8 cellular contexts compared by ENCODE assay signal in the genomic region with DNA sequence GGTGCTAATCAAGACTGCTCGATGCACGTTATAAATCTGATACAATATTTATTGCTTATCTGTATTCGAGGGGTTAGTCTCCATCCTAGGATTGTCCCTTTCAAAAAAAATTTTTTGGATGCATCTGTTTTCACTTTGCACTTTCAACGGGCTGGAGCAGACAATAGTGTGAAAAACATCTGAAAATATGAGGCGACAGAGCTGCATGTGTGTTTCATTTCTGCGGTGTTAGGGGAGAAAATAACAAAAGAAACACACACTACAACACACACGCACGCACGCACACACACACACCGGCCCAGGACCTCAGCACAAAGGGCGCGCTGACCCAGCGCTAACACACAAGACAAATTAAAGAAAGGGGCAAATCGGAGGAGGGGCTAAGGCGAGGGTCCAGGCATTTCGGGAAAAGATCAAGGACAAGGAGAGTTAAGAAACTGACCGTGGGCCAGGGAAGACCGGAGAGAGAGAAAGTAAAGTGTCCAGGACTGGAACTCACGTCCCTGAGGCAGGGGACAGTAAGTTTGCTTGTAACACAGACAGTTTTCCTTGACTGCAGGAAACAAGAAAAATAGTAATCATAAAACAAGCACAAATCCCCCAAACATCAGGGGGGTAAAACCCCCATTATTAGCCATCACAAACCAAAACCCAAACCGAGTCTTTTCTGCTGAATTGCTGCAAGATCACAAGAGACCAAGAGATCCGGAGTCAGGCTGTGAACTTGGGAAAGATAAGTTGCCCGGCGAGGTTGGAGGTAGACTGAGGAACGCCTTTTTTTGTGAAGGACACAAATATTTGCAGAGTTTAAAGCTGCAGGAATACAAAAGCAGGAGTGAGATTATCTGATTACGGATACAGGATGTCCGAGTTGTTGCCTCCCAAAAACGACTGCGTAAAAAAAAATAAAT.
DNase-seq lines count a peak whose midpoint lies in the region; ATAC-seq lines count a peak whose summit lies in the region.

No MANE protein-coding gene starts in this region.

- H3K27me3 Mint-ChIP-seq in T-cell, result peaks cover 70 to 84% of the 10 kb centered on the region in 2 donors
- H3K27me3 Mint-ChIP-seq in immature natural killer cell (ENCODE audit: low read depth in 3 of 3), result peaks cover 21 to 55% (median 28%) of the 10 kb centered on the region in 3 donors

- no peaks in the 10 kb centered on the region for H3K9me3 Mint-ChIP-seq in T-cell
- H3K9me3 Mint-ChIP-seq in immature natural killer cell, result peaks cover 0 to 6% (median under 1%) of the 10 kb centered on the region in 6 donors

- peak; percentile 63 for DNase-seq in NCI-H1092 treated with DMSO at 0.1 percent for 48 hours (lab: John Stamatoyannopoulos, UW)
- DNase-seq in NCI-H1092 (lab: John Stamatoyannopoulos, UW), result no peak
- DNase-seq in T-cell, result no peak
- DNase-seq in immature natural killer cell, result no peak
- peak; percentile 22 for DNase-seq in stimulated activated CD8-positive, alpha-beta memory T cell treated with anti-CD3 and anti-CD28 coated beads, Interleukin-4, amount 100 ng/mL, for 48 hours
- DNase-seq in NCI-H1105 treated with DMSO at 0.1 percent for 48 hours (lab: John Stamatoyannopoulos, UW), result no peak
- DNase-seq in stimulated activated naive CD4-positive, alpha-beta T cell treated with Interleukin-2 at 50 U/mL for 16 hours (lab: John Stamatoyannopoulos, UW), result no peak
- DNase-seq in ureter (ENCODE audit: low spot score), result no peak

- H3K4me3 Mint-ChIP-seq in T-cell, result peak overlapping the region; percentile 22 to 65 (median 32)
- peak overlapping the region; percentile 7 to 73 (median 47) for H3K4me3 Mint-ChIP-seq in immature natural killer cell

- H3K27ac Mint-ChIP-seq in T-cell (no peak overlapping the region), immature natural killer cell (no peak overlapping the region)

- H3K4me1 Mint-ChIP-seq in T-cell (peaks cover 54 to 56% (median 54%) of the 10 kb centered on the region in 3 donors), immature natural killer cell (peaks cover 35 to 45% of the 10 kb centered on the region in 2 donors)

- POLR2A ChIA-PET in T-cell (lab: Charles Lee), result no interaction called here

- H3K36me3 Mint-ChIP-seq in T-cell (no peaks in the 10 kb centered on the region), immature natural killer cell (peaks cover 0 to 2% (median 0%) of the 10 kb centered on the region in 3 donors)

- CTCF ChIA-PET in T-cell (lab: Charles Lee), result no interaction called here

- ATAC-seq in T-cell (replicated peaks in 1 of 4), result no peak

Comparison
In these comparisons a context has a peak if more than half of its experiments do, and no peak if none do; other contexts are left out.
1. DNase-seq: peak in NCI-H1092 treated with DMSO at 0.1 percent for 48 hours (single experiment) and stimulated activated CD8-positive, alpha-beta memory T cell treated with anti-CD3 and anti-CD28 coated beads, Interleukin-4, amount 100 ng/mL, for 48 hours (single experiment); none in NCI-H1092 (single experiment), T-cell (0 of 34), immature natural killer cell (0 of 3), NCI-H1105 treated with DMSO at 0.1 percent for 48 hours (single experiment), stimulated activated naive CD4-positive, alpha-beta T cell treated with Interleukin-2 at 50 U/mL for 16 hours (single experiment) and ureter (single experiment).